Comparison of ENCODE assay signal across 11 cellular contexts in the genomic region with DNA sequence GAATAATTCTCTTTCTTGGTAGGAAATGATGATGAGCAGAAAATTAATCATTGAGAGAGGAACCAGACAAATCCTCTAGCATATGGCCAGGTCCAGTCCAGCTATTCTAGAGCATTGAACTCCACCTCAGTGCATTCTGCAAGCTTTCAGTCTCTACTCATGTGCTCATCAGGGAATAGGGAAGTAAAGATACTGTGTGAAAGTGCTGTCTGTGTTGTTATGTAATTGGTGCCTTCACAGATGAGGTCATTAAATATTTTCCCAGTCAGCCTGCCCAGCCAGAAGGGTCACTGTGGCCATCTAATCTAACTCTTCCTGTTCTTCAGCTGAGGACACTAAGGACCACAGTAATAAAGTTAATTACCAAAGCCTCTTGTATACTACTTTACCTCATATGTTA. TPM values are rescaled to one million over a fixed set of nuclear protein-coding genes. Genes with fewer than 3 reads are reported as not detected.
DNase-seq lines count a peak whose midpoint lies in the region; ATAC-seq and TF ChIP-seq lines count a peak whose summit lies in the region.
"Had no signal": no experiment of that assay in that cellular context is flagged by ENCODE, and none has a peak within 500 bp of the region (broad histone marks: within the 10 kb centered on the region; RNA-seq: fewer than 3 reads in every experiment).

No MANE protein-coding gene starts in this region.

- H3K4ac ChIP-seq in IMR-90 (ENCODE audit: low read depth, low read length) = no peak overlapping the region

- intact Hi-C loops in IMR-90 (cut with micrococcal nuclease) (no loop called here), dorsolateral prefrontal cortex (cut with DNase I) (no loop called here)

- H3K27me3 Mint-ChIP-seq in activated T-cell treated with anti-CD3 and anti-CD28 coated beads, Interleukin-2, amount 50 U/mL, for 4 hours (ENCODE audit: low read depth) = no peaks in the 10 kb centered on the region

- no peak overlapping the region for H2AK5ac ChIP-seq in IMR-90 (ENCODE audit: low read depth, low read length)

- no peak overlapping the region for H4K91ac ChIP-seq in IMR-90 (ENCODE audit: insufficient read depth, low read depth, low read length)

- H3K4me2 ChIP-seq in IMR-90 (ENCODE audit: low read depth, low read length) = no peak overlapping the region

- H3K9me1 ChIP-seq in IMR-90 (ENCODE audit: insufficient read depth, low read length) = no peaks in the 10 kb centered on the region

- no peak overlapping the region for H3K23ac ChIP-seq in IMR-90 (ENCODE audit: low read depth, low read length)

- no peaks in the 10 kb centered on the region for H3K36me3 ChIP-seq in IMR-90 (ENCODE audit: control insufficient read depth, insufficient read depth, low read length)
- H3K36me3 ChIP-seq in WERI-Rb-1 = no peaks in the 10 kb centered on the region
- peaks cover 0 to 8% (median 5%) of the 10 kb centered on the region in 5 donors for H3K36me3 ChIP-seq in subcutaneous abdominal adipose tissue (ENCODE audit: control insufficient read depth in 5 of 5, insufficient read depth in 5 of 5, low read length in 5 of 5)

- H3K9me3 Mint-ChIP-seq in activated T-cell treated with anti-CD3 and anti-CD28 coated beads, Interleukin-2, amount 50 U/mL, for 4 hours = no peaks in the 10 kb centered on the region
- H3K9me3 Mint-ChIP-seq: neural crest cell had no signal

- H3K36me3 Mint-ChIP-seq in activated T-cell treated with anti-CD3 and anti-CD28 coated beads, Interleukin-2, amount 50 U/mL, for 4 hours (ENCODE audit: insufficient read depth) = no peaks in the 10 kb centered on the region

- H3K27ac ChIP-seq in IMR-90 (ENCODE audit: insufficient read depth, low read length) (no peak overlapping the region), WERI-Rb-1 (no peak overlapping the region; the same call in 1 of the 2 replicates), subcutaneous abdominal adipose tissue (ENCODE audit: low read depth, low read length) (peak overlapping the region; percentile 93), dorsolateral prefrontal cortex (peak overlapping the region in 16 of 59 donors; percentile 8 to 57 (median 30))

- peak; percentile 16 for DNase-seq in IMR-90
- peak; percentile 12 for DNase-seq in WERI-Rb-1
- no peak for DNase-seq in left lobe of liver (ENCODE audit: low spot score)
- no peak for DNase-seq in dorsolateral prefrontal cortex
- no peak for DNase-seq in activated T-cell treated with anti-CD3 and anti-CD28 coated beads, Interleukin-2, amount 50 U/mL, for 4 hours
- DNase-seq in NCI-H2107 (lab: John Stamatoyannopoulos, UW) = no peak
- DNase-seq: NCI-H2227 treated with DMSO at 0.1 percent for 48 hours; stimulated activated naive CD4-positive, alpha-beta T cell had no signal

- H2BK5ac ChIP-seq in IMR-90 (ENCODE audit: low read depth, low read length, poor library complexity, severe bottlenecking) = no peak overlapping the region

- H3K18ac ChIP-seq in IMR-90 (ENCODE audit: low read depth, low read length) = no peak overlapping the region

- no peak overlapping the region for H4K8ac ChIP-seq in IMR-90 (ENCODE audit: low read depth in 2 of 2, low read length in 2 of 2)

- H3K56ac ChIP-seq in IMR-90 (ENCODE audit: extremely low read depth, insufficient read depth, low read length) = no peak overlapping the region

- TF ChIP-seq CTCF in IMR-90 (conservative IDR thresholded peaks at IDR 0.05; ENCODE audit: low read depth, low read length) = no peak
- TF ChIP-seq CTCF in WERI-Rb-1 (IDR thresholded peaks at IDR 0.05; ENCODE audit: low read depth, low read length) = no peak
- TF ChIP-seq CTCF in dorsolateral prefrontal cortex (IDR thresholded peaks at IDR 0.05 in 54 of 56, conservative IDR thresholded peaks at IDR 0.05 in 2 of 56; ENCODE audit: low read depth in 1 of 56, partially characterized antibody in 56 of 56) = no peak

- H3K9ac ChIP-seq in IMR-90 (ENCODE audit: low read depth, low read length) (no peak overlapping the region), subcutaneous abdominal adipose tissue (ENCODE audit: low read length in 5 of 5) (peak overlapping the region in 4 of 5 donors; percentile 36 to 85 (median 44))

- no peaks in the 10 kb centered on the region for H3K4me1 Mint-ChIP-seq in activated T-cell treated with anti-CD3 and anti-CD28 coated beads, Interleukin-2, amount 50 U/mL, for 4 hours (ENCODE audit: low read depth)

- BruUV-seq in IMR-90 (replicated peaks; lab: Mats Ljungman, UMichigan) = no TSS peak

- H2BK20ac ChIP-seq in IMR-90 (ENCODE audit: low read depth, low read length) = no peak overlapping the region

- POLR2A ChIA-PET in IMR-90 (lab: Charles Lee; ENCODE audit: unreplicated experiment) = no interaction called here

- no peak overlapping the region for H2AFZ ChIP-seq in IMR-90 (replicated peaks; ENCODE audit: low read length, poor library complexity)

- no peak for TF ChIP-seq RAD21 in IMR-90 (IDR thresholded peaks at IDR 0.05; ENCODE audit: low read length)

- ATAC-seq in IMR-90 (ENCODE audit: low read depth) (peak; percentile 65), left lobe of liver (peak; percentile 79), HG03520 (IDR thresholded peaks at IDR 0.05; ENCODE audit: unreplicated experiment) (no peak)
- ATAC-seq in activated T-cell treated with anti-CD3 and anti-CD28 coated beads, Interleukin-2, amount 50 U/mL, for 4 hours = no peak

- H2BK15ac ChIP-seq in IMR-90 (ENCODE audit: low read depth, low read length) = no peak overlapping the region

- H3K79me1 ChIP-seq in IMR-90 (ENCODE audit: low read depth in 1 of 2, low read length in 2 of 2) = no peaks in the 10 kb centered on the region

- H3K27me3 ChIP-seq in IMR-90 (ENCODE audit: control insufficient read depth, insufficient read depth, low read length) = no peaks in the 10 kb centered on the region
- H3K27me3 ChIP-seq in WERI-Rb-1 (ENCODE audit: insufficient read depth, low read depth, severe bottlenecking) = no peaks in the 10 kb centered on the region
- H3K27me3 ChIP-seq in subcutaneous abdominal adipose tissue (ENCODE audit: control insufficient read depth in 5 of 5, insufficient read depth in 4 of 5, low read length in 5 of 5) = peaks cover 0 to 3% (median 0%) of the 10 kb centered on the region in 5 donors
- H3K27me3 ChIP-seq in dorsolateral prefrontal cortex = no peaks in the 10 kb centered on the region

- dilution Hi-C loops in IMR-90 (cut with HindIII; ENCODE audit: low sequenced_read_pairs, unreplicated experiment) = no loop called here

- no peak overlapping the region for H3K4me3 Mint-ChIP-seq in activated T-cell treated with anti-CD3 and anti-CD28 coated beads, Interleukin-2, amount 50 U/mL, for 4 hours
- H3K4me3 Mint-ChIP-seq: neural crest cell had no signal

- H3K4me3 ChIP-seq in IMR-90 (ENCODE audit: insufficient read depth, low read depth, low read length) = no peak overlapping the region
- H3K4me3 ChIP-seq in WERI-Rb-1 (ENCODE audit: low read depth, low read length) = no peak overlapping the region
- peak overlapping the region in 1 of 5 donors; percentile 3 for H3K4me3 ChIP-seq in subcutaneous abdominal adipose tissue (ENCODE audit: low read depth in 1 of 5, low read length in 5 of 5)
- H3K4me3 ChIP-seq in dorsolateral prefrontal cortex = no peak overlapping the region

- H4K20me1 ChIP-seq in IMR-90 (ENCODE audit: insufficient read depth, low read length) = no peaks in the 10 kb centered on the region

- CTCF ChIA-PET in IMR-90 (lab: Yijun Ruan, JAX) = interaction anchor here (0.6 to 0.7 kb wide), 2 partner anchors 10 to 52 kb away, joined by 3 read pairs; no protein-coding TSS in a partner anchor

- no peak overlapping the region for H2AK9ac ChIP-seq in IMR-90 (replicated peaks; ENCODE audit: low read depth, low read length, poor library complexity)

- H3K14ac ChIP-seq in IMR-90 (replicated peaks; ENCODE audit: low read depth, low read length) = no peak overlapping the region

- H3K9me3 ChIP-seq in IMR-90 (ENCODE audit: control insufficient read depth, insufficient read depth, low read length) (no peaks in the 10 kb centered on the region), WERI-Rb-1 (ENCODE audit: severe bottlenecking) (no peaks in the 10 kb centered on the region), subcutaneous abdominal adipose tissue (ENCODE audit: control insufficient read depth in 5 of 5, low read length in 5 of 5) (peaks cover 0 to 2% (median 0%) of the 10 kb centered on the region in 5 donors)

- H4K5ac ChIP-seq in IMR-90 (ENCODE audit: low read depth, low read length) = no peak overlapping the region

- TF ChIP-seq POLR2A in IMR-90 (IDR thresholded peaks at IDR 0.05; ENCODE audit: low read depth, low read length) = no peak

- H3K4me1 ChIP-seq in IMR-90 (ENCODE audit: control insufficient read depth, insufficient read depth, low read length) = no peaks in the 10 kb centered on the region
- H3K4me1 ChIP-seq in subcutaneous abdominal adipose tissue (ENCODE audit: control insufficient read depth in 5 of 5, insufficient read depth in 5 of 5, low read length in 5 of 5) = peaks cover 6 to 30% (median 18%) of the 10 kb centered on the region in 5 donors

- H2BK120ac ChIP-seq in IMR-90 (ENCODE audit: low read depth, low read length) = no peak overlapping the region

- in situ Hi-C loops in IMR-90 (cut with MboI; ENCODE audit: low sequenced_read_pairs) = no loop called here

TF ChIP-seq in IMR-90, 13 proteins besides CTCF, POLR2A, EP300 and RAD21 (continues in another document):
- no peak for TF ChIP-seq SMC3 (IDR thresholded peaks at IDR 0.05; ENCODE audit: low read depth, low read length)
- no peak for TF ChIP-seq MAZ (IDR thresholded peaks at IDR 0.05; ENCODE audit: borderline replicate concordance, low read depth, low read length)
- TF ChIP-seq CHD1 (IDR thresholded peaks at IDR 0.05; ENCODE audit: low read depth, low read length) = no peak
- no peak for TF ChIP-seq FOS (IDR thresholded peaks at IDR 0.05; ENCODE audit: low read depth, low read length)
- TF ChIP-seq MAFK (IDR thresholded peaks at IDR 0.05; ENCODE audit: low read depth, low read length) = no peak
- TF ChIP-seq BHLHE40 (IDR thresholded peaks at IDR 0.05; ENCODE audit: low read depth, low read length) = no peak
- no peak for TF ChIP-seq CEBPB (IDR thresholded peaks at IDR 0.05; ENCODE audit: low read depth, low read length)
- TF ChIP-seq RFX5 (IDR thresholded peaks at IDR 0.05; ENCODE audit: low read depth, low read length) = no peak
- TF ChIP-seq MXI1 (IDR thresholded peaks at IDR 0.05; ENCODE audit: borderline replicate concordance, low read depth, low read length) = no peak

RNA-seq across cellular contexts. Expression of a gene that starts 28.2 kb away (rescaled TPM):
- total RNA-seq in IMR-90 (2012; rRNA removed) (0.83 and 0.90 TPM in 2 replicates), left lobe of liver (1.9 TPM), dorsolateral prefrontal cortex (10 to 100 TPM in 66 of 120 experiments, 1 to 10 TPM in 54; 5.5 to 19.4 (median 10.3) TPM)
- 3.1 and 3.9 TPM in 2 replicates for polyA plus RNA-seq in IMR-90 (2012; rRNA removed)
- 0.77 and 0.91 TPM in 2 replicates for polyA plus RNA-seq in IMR-90 (2012; cell fraction: cytosol; rRNA removed)
- 7.2 and 14.4 TPM in 2 replicates for polyA plus RNA-seq in IMR-90 (2012; cell fraction: nucleus; rRNA removed; ENCODE audit: low replicate concordance)
- total RNA-seq in activated T-cell treated with anti-CD3 and anti-CD28 coated beads, Interleukin-2, amount 50 U/mL, for 4 hours = 1 to 10 TPM; 4.7 to 5.5 (median 5.2) TPM

Comparison
In these comparisons a context has a peak if more than half of its experiments do, and no peak if none do; other contexts are left out.
1. ATAC-seq: peak in IMR-90 (single experiment) and left lobe of liver (single experiment); none in activated T-cell treated with anti-CD3 and anti-CD28 coated beads, Interleukin-2, amount 50 U/mL, for 4 hours (0 of 2) and HG03520 (single experiment).
2. DNase-seq: peak in IMR-90 (single experiment) and WERI-Rb-1 (single experiment); none in left lobe of liver (single experiment), dorsolateral prefrontal cortex (0 of 10), activated T-cell treated with anti-CD3 and anti-CD28 coated beads, Interleukin-2, amount 50 U/mL, for 4 hours (single experiment) and NCI-H2107 (single experiment).